ENCODE assay signal across 9 cellular contexts in genomic region chr3:71244153-71245051, GRCh38.
DNase-seq lines count a peak whose midpoint lies in the region; ATAC-seq and TF ChIP-seq lines count a peak whose summit lies in the region.
"Had no signal": no experiment of that assay in that cellular context is flagged by ENCODE, and none has a peak within 500 bp of the region (broad histone marks: within the 10 kb centered on the region; RNA-seq: fewer than 3 reads in every experiment).

No MANE protein-coding gene starts in this region.

- TF ChIP-seq CTCF in CD4-positive, alpha-beta T cell (IDR thresholded peaks at IDR 0.05) = no peak
- no peak for TF ChIP-seq CTCF in PC-3 (conservative IDR thresholded peaks at IDR 0.05; ENCODE audit: low read depth, low read length)
- no peak for TF ChIP-seq CTCF in fibroblast of villous mesenchyme (IDR thresholded peaks at IDR 0.05; ENCODE audit: insufficient read depth, low read depth, low read length)
- no peak for TF ChIP-seq CTCF in GM10266 (IDR thresholded peaks at IDR 0.05; ENCODE audit: control insufficient read depth, insufficient read depth, low read depth, missing control alignments)
- TF ChIP-seq CTCF in GM20000 (IDR thresholded peaks at IDR 0.05; ENCODE audit: extremely low read depth, missing control alignments) = no peak

- peaks cover 11% of the 10 kb centered on the region for H3K4me1 ChIP-seq in PC-3 (ENCODE audit: insufficient read depth, low read length)
- peaks cover 58% of the 10 kb centered on the region for H3K4me1 ChIP-seq in neuron (ENCODE audit: insufficient read depth, low read length)

- H3K36me3 ChIP-seq in PC-3 (ENCODE audit: low read depth, low read length) = no peaks in the 10 kb centered on the region
- H3K36me3 ChIP-seq in neuron (ENCODE audit: insufficient read depth, low read length) = no peaks in the 10 kb centered on the region

- H3K27ac Mint-ChIP-seq in CD4-positive, alpha-beta T cell = peak overlapping the region; percentile 66

- no peak for DNase-seq in CD4-positive, alpha-beta T cell
- DNase-seq in PC-3 = no peak
- peak; percentile 56 for DNase-seq in fibroblast of villous mesenchyme (ENCODE audit: low read depth)
- DNase-seq in DMS79 treated with DMSO at 0.1 percent for 48 hours (lab: John Stamatoyannopoulos, UW) = no peak
- no peak for DNase-seq in GM10266 (ENCODE audit: extremely low spot score)
- no peak for DNase-seq in GM20000 (ENCODE audit: low spot score)
- DNase-seq: activated CD4-positive, alpha-beta T cell treated with anti-CD3 and anti-CD28 coated beads for 48 hours had no signal

- no peak overlapping the region for H3K9ac ChIP-seq in PC-3 (ENCODE audit: low read length)

- peaks cover 86% of the 10 kb centered on the region for H3K4me1 Mint-ChIP-seq in CD4-positive, alpha-beta T cell (ENCODE audit: low read depth)

- BruUV-seq in PC-3 (replicated peaks; lab: Mats Ljungman, UMichigan) = no TSS peak

- H3K9me3 ChIP-seq in CD4-positive, alpha-beta T cell (ENCODE audit: control insufficient read depth, low read length) = no peaks in the 10 kb centered on the region
- H3K9me3 ChIP-seq in PC-3 (ENCODE audit: low read length) (no peaks in the 10 kb centered on the region), neuron (ENCODE audit: low read length) (no peaks in the 10 kb centered on the region)

- no peak overlapping the region for H3K4me3 Mint-ChIP-seq in CD4-positive, alpha-beta T cell

- no peaks in the 10 kb centered on the region for H3K79me2 ChIP-seq in PC-3 (ENCODE audit: low read length)

- no peaks in the 10 kb centered on the region for H3K9me2 ChIP-seq in PC-3 (replicated peaks; ENCODE audit: low read length)

- no peaks in the 10 kb centered on the region for H3F3A ChIP-seq in PC-3 (ENCODE audit: low read length, unreplicated experiment)

- POLR2A ChIA-PET in CD4-positive, alpha-beta T cell (lab: Charles Lee) = no interaction called here
- POLR2A ChIA-PET in PC-3 (lab: Charles Lee; ENCODE audit: unreplicated experiment) = interaction anchor here (0.6 to 1.2 kb wide), 2 partner anchors 12 to 182 kb away, joined by 4 to 10 read pairs; no protein-coding TSS in a partner anchor

- CTCF ChIA-PET in CD4-positive, alpha-beta T cell (lab: Charles Lee) = interaction anchor here (0.7 kb wide), 1 partner anchor 19 kb away, joined by 3 read pairs; no protein-coding TSS in a partner anchor
- CTCF ChIA-PET in PC-3 (lab: Charles Lee) = no interaction called here

- H3K27me3 ChIP-seq in CD4-positive, alpha-beta T cell (ENCODE audit: control insufficient read depth, insufficient read depth, low read length) = no peaks in the 10 kb centered on the region
- H3K27me3 ChIP-seq in PC-3 (ENCODE audit: low read length) = no peaks in the 10 kb centered on the region
- no peaks in the 10 kb centered on the region for H3K27me3 ChIP-seq in neuron (ENCODE audit: insufficient read depth, low read length)

- intact Hi-C loops in CD4-positive, alpha-beta T cell (cut with DNase I, micrococcal nuclease) = no loop called here
- intact Hi-C loops in PC-3 (cut with micrococcal nuclease) = no loop called here

- no peak overlapping the region for H3K27ac ChIP-seq in CD4-positive, alpha-beta T cell (ENCODE audit: low read depth, low read length)
- no peak overlapping the region for H3K27ac ChIP-seq in PC-3 (ENCODE audit: low read length)

- H3K4me2 ChIP-seq in PC-3 (ENCODE audit: low read length) = peak overlapping the region; percentile 53

- H3K4me3 ChIP-seq in PC-3 (ENCODE audit: low read length) (peak overlapping the region; percentile 16; the same call in 1 of the 2 replicates), fibroblast of villous mesenchyme (ENCODE audit: low read depth, low read length) (peak overlapping the region; percentile 2), neuron (ENCODE audit: low read length) (peak overlapping the region; percentile 28)

- peak overlapping the region; percentile 31; the same call in 1 of the 2 replicates for H2AFZ ChIP-seq in PC-3 (ENCODE audit: low read length)
- H2AFZ ChIP-seq in neuron (ENCODE audit: low read depth, low read length) = peak overlapping the region; percentile 31

- no peak for ATAC-seq in CD4-positive, alpha-beta T cell (ENCODE audit: poor library complexity)
- ATAC-seq in PC-3 (peak; percentile 29), GM21447 (IDR thresholded peaks at IDR 0.05; ENCODE audit: unreplicated experiment) (no peak)

- H3K36me3 Mint-ChIP-seq in CD4-positive, alpha-beta T cell (ENCODE audit: low read depth) = peaks cover 61% of the 10 kb centered on the region

- no peaks in the 10 kb centered on the region for H3K27me3 Mint-ChIP-seq in CD4-positive, alpha-beta T cell

- H3K9me3 Mint-ChIP-seq in CD4-positive, alpha-beta T cell = no peaks in the 10 kb centered on the region

- H4K20me1 ChIP-seq in PC-3 (ENCODE audit: low read length) = no peaks in the 10 kb centered on the region
